In the genomic region with DNA sequence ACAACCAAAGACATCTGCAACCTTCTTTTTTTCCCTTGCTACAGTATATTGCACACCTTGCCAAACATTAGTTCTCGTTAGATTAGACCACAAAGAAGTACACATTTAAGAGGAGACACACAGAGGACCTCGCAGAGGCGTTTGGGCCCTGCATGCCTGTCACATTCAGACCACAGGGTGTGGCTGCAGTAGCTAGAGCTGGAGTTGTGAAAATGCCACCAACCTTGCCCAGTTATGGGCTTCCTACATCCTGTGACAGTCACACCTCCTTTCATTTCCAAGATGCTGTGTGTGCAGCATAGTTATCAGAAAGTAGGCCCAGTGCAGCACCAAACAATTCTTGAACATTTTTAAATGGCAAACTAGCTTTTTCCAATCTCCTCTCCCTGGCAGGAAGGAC, we compare ENCODE assay signal across 11 cellular contexts. TPM values are rescaled to one million over a fixed set of nuclear protein-coding genes. Genes with fewer than 3 reads are reported as not detected.
DNase-seq lines count a peak whose midpoint lies in the region; ATAC-seq, FAIRE-seq and TF ChIP-seq lines count a peak whose summit lies in the region.
"Had no signal": no experiment of that assay in that cellular context is flagged by ENCODE, and none has a peak within 500 bp of the region (broad histone marks: within the 10 kb centered on the region; RNA-seq: fewer than 3 reads in every experiment).

No MANE protein-coding gene starts in this region.

- H3K4me1 ChIP-seq in Caco-2: peaks cover 25% of the 10 kb centered on the region
- H3K4me1 ChIP-seq in GM12878 (ENCODE audit: control insufficient read depth, insufficient read depth, low read length): peaks cover 4% of the 10 kb centered on the region; the same call in 1 of the 2 replicates

- H3K27me3 ChIP-seq in Caco-2 (replicated peaks; ENCODE audit: control insufficient read depth, insufficient read depth, low read length) (no peaks in the 10 kb centered on the region), GM12878 (replicated peaks in 1 of 2; ENCODE audit: control insufficient read depth in 2 of 2, insufficient read depth in 2 of 2, low read length in 1 of 2) (peaks cover 4 to 13% of the 10 kb centered on the region in 2 experiments)

- no peaks in the 10 kb centered on the region for H3K9me3 Mint-ChIP-seq in Caco-2 (ENCODE audit: unreplicated experiment)
- H3K9me3 Mint-ChIP-seq in progenitor cell of endocrine pancreas (ENCODE audit: low read depth): no peaks in the 10 kb centered on the region
- H3K9me3 Mint-ChIP-seq in T-helper 2 cell treated with Interferon-gamma antibody and Interleukin-4, amounts not matched to agents 5 μg/mL and 100 μg/mL, for 36 hours: no peaks in the 10 kb centered on the region

- DNase-seq in Caco-2 (peak; percentile 6 to 36), GM12878 (ENCODE audit: low read depth, low spot score) (no peak), superior temporal gyrus (ENCODE audit: extremely low spot score) (no peak), progenitor cell of endocrine pancreas (ENCODE audit: low spot score, unreplicated experiment) (no peak)
- no peak for DNase-seq in T-helper 2 cell treated with Interferon-gamma antibody and Interleukin-4, amounts not matched to agents 5 μg/mL and 100 μg/mL, for 36 hours (ENCODE audit: low spot score)
- DNase-seq: activated CD4-positive, CD25-positive, alpha-beta regulatory T cell treated with anti-CD3 and anti-CD28 coated beads, Interleukin-2, amount 50 U/mL, for 72 hours; NCI-H1048 had no signal

- no peak overlapping the region for H3K4me3 ChIP-seq in Caco-2 (ENCODE audit: low read depth, low read length)
- no peak overlapping the region for H3K4me3 ChIP-seq in GM12878

- intact Hi-C loops in Caco-2 (cut with micrococcal nuclease; ENCODE audit: unreplicated experiment): loop anchor here (1.0 to 2.0 kb wide), 2 partner anchors 39 to 62 kb away; no protein-coding TSS in a partner anchor
- intact Hi-C loops in GM12878 (cut with micrococcal nuclease; ENCODE audit: unreplicated experiment): no loop called here

- TF ChIP-seq RAD21 in GM12878 (IDR thresholded peaks at IDR 0.05; ENCODE audit: insufficient read depth, low read depth, low read length): no peak

- ATAC-seq in GM19351 (IDR thresholded peaks at IDR 0.05; ENCODE audit: unreplicated experiment) (peak; percentile 67), HG03066 (IDR thresholded peaks at IDR 0.05; ENCODE audit: low read depth, unreplicated experiment) (peak; percentile 52), GM12878 (peak; percentile 81), HG02938 (IDR thresholded peaks at IDR 0.05; ENCODE audit: unreplicated experiment) (no peak)

- H4K20me1 ChIP-seq in GM12878 (ENCODE audit: control insufficient read depth, insufficient read depth): no peaks in the 10 kb centered on the region

- no TSS peak for BruUV-seq in Caco-2 (replicated peaks; lab: Mats Ljungman, UMichigan)
- no TSS peak for BruUV-seq in GM12878 (replicated peaks; lab: Mats Ljungman, UMichigan)

- peaks cover 35% of the 10 kb centered on the region for H3K4me1 Mint-ChIP-seq in Caco-2 (ENCODE audit: low read depth, unreplicated experiment)
- H3K4me1 Mint-ChIP-seq in progenitor cell of endocrine pancreas (ENCODE audit: low read depth): peaks cover 10% of the 10 kb centered on the region
- peaks cover 7% of the 10 kb centered on the region for H3K4me1 Mint-ChIP-seq in T-helper 2 cell treated with Interferon-gamma antibody and Interleukin-4, amounts not matched to agents 5 μg/mL and 100 μg/mL, for 36 hours (ENCODE audit: low read depth)

- no peak overlapping the region for H2AFZ ChIP-seq in GM12878 (ENCODE audit: control insufficient read depth, low read depth, low read length)

- no peak overlapping the region for H3K27ac ChIP-seq in GM12878 (ENCODE audit: control insufficient read depth, insufficient read depth)

- WGBS in GM12878 (ENCODE audit: insufficient coverage, insufficient replicate concordance, low lambda C conversion rate, missing lambda C conversion rate): 4% methylated on average over 3 of the region's 3 CpGs

- no peak for TF ChIP-seq POLR2A in GM12878 (IDR thresholded peaks at IDR 0.05; ENCODE audit: low read depth, low read length)

- H3K4me2 ChIP-seq in GM12878 (ENCODE audit: control insufficient read depth, insufficient read depth): no peak overlapping the region

- RAD21 ChIA-PET in GM12878 (lab: Charles Lee; ENCODE audit: unreplicated experiment): no interaction called here

- no peak overlapping the region for H3K4me3 Mint-ChIP-seq in Caco-2 (ENCODE audit: unreplicated experiment)
- H3K4me3 Mint-ChIP-seq in progenitor cell of endocrine pancreas (ENCODE audit: low read depth): no peak overlapping the region
- H3K4me3 Mint-ChIP-seq in T-helper 2 cell treated with Interferon-gamma antibody and Interleukin-4, amounts not matched to agents 5 μg/mL and 100 μg/mL, for 36 hours: no peak overlapping the region

- CTCF ChIA-PET in Caco-2 (lab: Charles Lee) (no interaction called here), GM12878 (lab: Yijun Ruan, JAX) (interaction anchor here (0.8 kb wide), 1 partner anchor 83 kb away, joined by 3 read pairs; no protein-coding TSS in a partner anchor)

- H3K9me3 ChIP-seq in Caco-2: no peaks in the 10 kb centered on the region
- H3K9me3 ChIP-seq in GM12878 (replicated peaks; ENCODE audit: control insufficient read depth, insufficient read depth, low read length): no peaks in the 10 kb centered on the region

- POLR2A ChIA-PET in Caco-2 (lab: Charles Lee) (no interaction called here), GM12878 (lab: Charles Lee) (no interaction called here)

- H3K36me3 Mint-ChIP-seq in Caco-2 (ENCODE audit: insufficient read depth, unreplicated experiment) (no peaks in the 10 kb centered on the region), progenitor cell of endocrine pancreas (ENCODE audit: insufficient read depth) (no peaks in the 10 kb centered on the region)
- no peaks in the 10 kb centered on the region for H3K36me3 Mint-ChIP-seq in T-helper 2 cell treated with Interferon-gamma antibody and Interleukin-4, amounts not matched to agents 5 μg/mL and 100 μg/mL, for 36 hours (ENCODE audit: low read depth)

- H3K27me3 Mint-ChIP-seq in Caco-2 (ENCODE audit: insufficient read depth, unreplicated experiment) (no peaks in the 10 kb centered on the region), progenitor cell of endocrine pancreas (peaks cover 61% of the 10 kb centered on the region)
- peaks cover 47% of the 10 kb centered on the region for H3K27me3 Mint-ChIP-seq in T-helper 2 cell treated with Interferon-gamma antibody and Interleukin-4, amounts not matched to agents 5 μg/mL and 100 μg/mL, for 36 hours (ENCODE audit: low read depth)

- H3K9ac ChIP-seq in GM12878 (ENCODE audit: control insufficient read depth, insufficient read depth, low read length): no peak overlapping the region

- in situ Hi-C loops in GM12878 (cut with MboI): no loop called here

- FAIRE-seq in GM12878 (lab: Jason Lieb, UNC): peak; percentile 73
- FAIRE-seq: GM18507 had no signal

- SMC1A ChIA-PET in GM12878 (lab: Charles Lee; ENCODE audit: uncharacterized antibody, unreplicated experiment): no interaction called here

- H3K36me3 ChIP-seq in Caco-2 (ENCODE audit: control insufficient read depth, insufficient read depth, low read length): no peaks in the 10 kb centered on the region
- no peaks in the 10 kb centered on the region for H3K36me3 ChIP-seq in GM12878 (ENCODE audit: control insufficient read depth in 2 of 2, insufficient read depth in 2 of 2, low read length in 1 of 2)

- H3K27ac Mint-ChIP-seq in Caco-2 (ENCODE audit: unreplicated experiment) (no peak overlapping the region), progenitor cell of endocrine pancreas (no peak overlapping the region)
- no peak overlapping the region for H3K27ac Mint-ChIP-seq in T-helper 2 cell treated with Interferon-gamma antibody and Interleukin-4, amounts not matched to agents 5 μg/mL and 100 μg/mL, for 36 hours

- H3K79me2 ChIP-seq in GM12878 (ENCODE audit: control insufficient read depth, insufficient read depth, low read length): no peaks in the 10 kb centered on the region

- TF ChIP-seq EP300 in GM12878 (IDR thresholded peaks at IDR 0.05; ENCODE audit: borderline replicate concordance in 1 of 2, control insufficient read depth in 1 of 2, low read depth in 2 of 2, low read length in 2 of 2): no peak

- TF ChIP-seq CTCF in Caco-2 (IDR thresholded peaks at IDR 0.05; ENCODE audit: insufficient read depth in 1 of 2, low read depth in 1 of 2, low read length in 1 of 2, severe bottlenecking in 1 of 2, unreplicated experiment in 1 of 2): no peak
- TF ChIP-seq CTCF in GM12878 (IDR thresholded peaks at IDR 0.05 in 2 of 3, conservative IDR thresholded peaks at IDR 0.05 in 1 of 3; ENCODE audit: control insufficient read depth in 2 of 3, extremely low read depth in 1 of 3, insufficient read depth in 1 of 3, low read depth in 3 of 3, low read length in 3 of 3): no peak
- no peak for TF ChIP-seq CTCF in progenitor cell of endocrine pancreas (IDR thresholded peaks at IDR 0.05; ENCODE audit: unreplicated experiment)

TF ChIP-seq in GM12878, 131 proteins besides CTCF, POLR2A, EP300 and RAD21 (continues in another document):
- TF ChIP-seq SRF (IDR thresholded peaks at IDR 0.05; ENCODE audit: low read depth in 2 of 2, low read length in 2 of 2): peak; percentile 79 to 88; a peak in 3 of 4 replicates

RNA-seq across cellular contexts. Expression of a gene that starts 2.4 kb away (rescaled TPM):
- total RNA-seq in Caco-2 (2022): 20.8 and 23.0 TPM in 2 replicates
- total RNA-seq in GM12878 (2013; cell fraction: nucleolus; rRNA removed): 87.3 and 91.0 TPM in 2 replicates
- 23.9 and 24.6 TPM in 2 replicates for total RNA-seq in GM12878 (2014; rRNA removed)
- total RNA-seq in GM12878 (2014; rRNA removed; fragmentation: Illumina TruSeq; extraction: Trizol): 17.0 and 17.2 TPM in 2 replicates
- total RNA-seq in GM12878 (2021): 19.9 and 23.7 TPM in 2 replicates
- polyA plus RNA-seq in GM12878 (2011; ENCODE audit: low read depth): 17.8 TPM
- 23.6 and 28.7 TPM in 2 replicates for polyA plus RNA-seq in GM12878 (2011; rRNA removed)
- 34.5 and 40.0 TPM in 2 replicates for polyA plus RNA-seq in GM12878 (2011; cell fraction: cytosol; rRNA removed)
- 56.1 and 63.4 TPM in 2 replicates for polyA plus RNA-seq in GM12878 (2011; cell fraction: nucleus; rRNA removed)
- 13.2 and 15.7 TPM in 2 replicates for polyA plus RNA-seq in GM12878 (2012)
- polyA plus RNA-seq in GM12878 (2014; fragmentation: Illumina TruSeq; extraction: Trizol): 12.5 and 14.7 TPM in 2 replicates
- polyA plus RNA-seq in GM12878 (2014; fragmentation: Nextera tagmentation; extraction: Ambion mirVana): 1 to 10 TPM; 2.3 to 2.4 TPM
- 12.9 and 13.5 TPM in 2 replicates for polyA plus RNA-seq in GM12878 (2014; rRNA removed)
- 1 to 10 TPM; 8.1 TPM for polyA plus RNA-seq in GM12878 (2016; fragmentation: Nextera tagmentation; extraction: Ambion mirVana)
- 111 and 130 TPM in 2 replicates for polyA minus RNA-seq in GM12878 (2011; rRNA and poly(A)+ RNA removed)
- 21.9 and 45.7 TPM in 2 replicates for polyA minus RNA-seq in GM12878 (2011; cell fraction: cytosol; rRNA and poly(A)+ RNA removed)
- 129 and 171 TPM in 2 replicates for polyA minus RNA-seq in GM12878 (2011; cell fraction: nucleus; rRNA and poly(A)+ RNA removed)
- 43.8 and 58.8 TPM in 2 replicates for total RNA-seq in progenitor cell of endocrine pancreas

Comparison
In these comparisons a context has a peak if more than half of its experiments do, and no peak if none do; other contexts are left out.
1. DNase-seq: peak in Caco-2 (2 of 2); none in GM12878 (single experiment), superior temporal gyrus (single experiment), progenitor cell of endocrine pancreas (single experiment) and T-helper 2 cell treated with Interferon-gamma antibody and Interleukin-4, amounts not matched to agents 5 μg/mL and 100 μg/mL, for 36 hours (single experiment).